ENCODE assay signal across 8 cellular contexts in genomic region chr2:65300134-65300771, GRCh38.
A peak's percentile ranks its signal among the peaks of the same experiment; 100 is the strongest.
DNase-seq lines count a peak whose midpoint lies in the region; ATAC-seq and TF ChIP-seq lines count a peak whose summit lies in the region.

No MANE protein-coding gene starts in this region.

- H3K27me3 ChIP-seq in vagina = no peaks in the 10 kb centered on the region

- H3K4me1 ChIP-seq in mucosa of descending colon (ENCODE audit: low read depth) (peaks cover 9% of the 10 kb centered on the region), vagina (peaks cover 37% of the 10 kb centered on the region)

- H3K27ac Mint-ChIP-seq in chondrocyte (ENCODE audit: unreplicated experiment) = peak overlapping the region; percentile 96

- TF ChIP-seq CTCF in chondrocyte (IDR thresholded peaks at IDR 0.05) (peak; percentile 1), mucosa of descending colon (IDR thresholded peaks at IDR 0.05) (no peak), vagina (IDR thresholded peaks at IDR 0.05) (no peak)

- DNase-seq in activated T-cell treated with anti-CD3 and anti-CD28 coated beads, Interleukin-2, amount 50 U/mL, for 4 hours = no peak
- DNase-seq in activated T-cell treated with anti-CD3 and anti-CD28 coated beads, Interleukin-2, amount 50 U/mL, for 1 hour = no peak
- no peak for DNase-seq in chondrocyte (ENCODE audit: low spot score)
- peak; percentile 16 to 79 (median 34) for DNase-seq in mucosa of descending colon
- peak in 1 of 2 donors; percentile 97 for DNase-seq in vagina (ENCODE audit: extremely low spot score in 2 of 2)
- no peak for DNase-seq in NCI-H226
- DNase-seq in SIG-M5 (lab: John Stamatoyannopoulos, UW) = no peak

- peak overlapping the region; percentile 71 for H3K27ac ChIP-seq in vagina

- ATAC-seq in activated T-cell treated with anti-CD3 and anti-CD28 coated beads, Interleukin-2, amount 50 U/mL, for 4 hours = no peak
- peak; percentile 45 for ATAC-seq in mucosa of descending colon
- no peak for ATAC-seq in HG03439 (IDR thresholded peaks at IDR 0.05; ENCODE audit: unreplicated experiment)

- TF ChIP-seq POLR2A in vagina (IDR thresholded peaks at IDR 0.05) = peak in 1 of 2 donors; percentile 8

- H3K4me1 Mint-ChIP-seq in activated T-cell treated with anti-CD3 and anti-CD28 coated beads, Interleukin-2, amount 50 U/mL, for 4 hours (ENCODE audit: low read depth) = peaks cover 45% of the 10 kb centered on the region
- peaks cover 41% of the 10 kb centered on the region for H3K4me1 Mint-ChIP-seq in chondrocyte (ENCODE audit: low read depth)

- no peaks in the 10 kb centered on the region for H3K9me3 ChIP-seq in mucosa of descending colon
- H3K9me3 ChIP-seq in vagina = no peaks in the 10 kb centered on the region

- H3K27me3 Mint-ChIP-seq in activated T-cell treated with anti-CD3 and anti-CD28 coated beads, Interleukin-2, amount 50 U/mL, for 4 hours (ENCODE audit: low read depth) = peaks cover 5% of the 10 kb centered on the region
- no peaks in the 10 kb centered on the region for H3K27me3 Mint-ChIP-seq in chondrocyte (ENCODE audit: low read depth)

- H3K4me3 ChIP-seq in mucosa of descending colon (no peak overlapping the region), vagina (no peak overlapping the region)

- H3K4me3 Mint-ChIP-seq in activated T-cell treated with anti-CD3 and anti-CD28 coated beads, Interleukin-2, amount 50 U/mL, for 4 hours = peak overlapping the region; percentile 55
- H3K4me3 Mint-ChIP-seq in chondrocyte (ENCODE audit: unreplicated experiment) = peak overlapping the region; percentile 46

- H3K36me3 Mint-ChIP-seq in activated T-cell treated with anti-CD3 and anti-CD28 coated beads, Interleukin-2, amount 50 U/mL, for 4 hours (ENCODE audit: insufficient read depth) = no peaks in the 10 kb centered on the region
- H3K36me3 Mint-ChIP-seq in chondrocyte (ENCODE audit: low read depth) = no peaks in the 10 kb centered on the region

- no peaks in the 10 kb centered on the region for H3K36me3 ChIP-seq in mucosa of descending colon (ENCODE audit: low read depth)
- H3K36me3 ChIP-seq in vagina = no peaks in the 10 kb centered on the region

- intact Hi-C loops in mucosa of descending colon (cut with DNase I, micrococcal nuclease) = no loop called here
- intact Hi-C loops in vagina (cut with DNase I) = loop anchor here (2.0 kb wide), 1 partner anchor 135 kb away; no protein-coding TSS in a partner anchor

- no peaks in the 10 kb centered on the region for H3K9me3 Mint-ChIP-seq in activated T-cell treated with anti-CD3 and anti-CD28 coated beads, Interleukin-2, amount 50 U/mL, for 4 hours
- H3K9me3 Mint-ChIP-seq in chondrocyte (ENCODE audit: low read depth) = no peaks in the 10 kb centered on the region

Comparison
In these comparisons a context has a peak if more than half of its experiments do, and no peak if none do; other contexts are left out.
1. DNase-seq: peak in mucosa of descending colon (3 of 3); none in activated T-cell treated with anti-CD3 and anti-CD28 coated beads, Interleukin-2, amount 50 U/mL, for 4 hours (single experiment), activated T-cell treated with anti-CD3 and anti-CD28 coated beads, Interleukin-2, amount 50 U/mL, for 1 hour (single experiment), chondrocyte (single experiment), NCI-H226 (single experiment) and SIG-M5 (single experiment).